In the genomic region with DNA sequence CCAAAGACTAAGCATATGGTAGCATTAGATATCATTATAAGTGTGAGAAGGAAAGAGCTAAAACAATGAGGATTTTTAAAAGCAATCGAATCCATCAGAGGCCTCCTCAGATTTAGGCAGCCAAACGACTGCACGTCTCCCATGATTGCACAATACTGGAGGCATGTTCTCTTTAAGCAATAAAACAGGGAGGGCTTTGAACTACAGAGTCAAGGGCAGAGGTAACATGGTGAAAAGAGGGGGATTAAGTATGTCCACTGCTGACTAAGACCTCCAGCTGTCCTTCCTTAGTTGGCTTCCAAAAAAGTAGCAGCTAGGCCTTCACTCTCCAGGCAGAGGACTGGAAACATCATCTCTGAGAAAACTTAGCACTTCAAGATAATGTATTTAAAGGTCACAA, we compare ENCODE assay signal across 35 cellular contexts.
DNase-seq lines count a peak whose midpoint lies in the region; ATAC-seq, FAIRE-seq and TF ChIP-seq lines count a peak whose summit lies in the region.
"Had no signal": no experiment of that assay in that cellular context is flagged by ENCODE, and none has a peak within 500 bp of the region (broad histone marks: within the 10 kb centered on the region; RNA-seq: fewer than 3 reads in every experiment).

No MANE protein-coding gene starts in this region.

- H3K4me1 Mint-ChIP-seq in endothelial cell (ENCODE audit: unreplicated experiment), result no peaks in the 10 kb centered on the region
- H3K4me1 Mint-ChIP-seq: activated CD8-positive, alpha-beta memory T cell treated with anti-CD3 and anti-CD28 coated beads, Interleukin-2, amount 10 ng/mL, durations not matched to agents 7 days and 5 days; activated naive CD8-positive, alpha-beta T cell treated with anti-CD3 and anti-CD28 coated beads, Interleukin-2, amount 10 ng/mL, durations not matched to agents 7 days and 5 days; B cell had no signal

- H3K27ac ChIP-seq in K562 (ENCODE audit: extremely low read depth, low read depth, low read length), result no peak overlapping the region
- no peak overlapping the region for H3K27ac ChIP-seq in smooth muscle cell (ENCODE audit: low read depth)
- H3K27ac ChIP-seq: cardiac muscle cell, gastroesophageal sphincter, ovary, RWPE1, tibial nerve had no signal

- ATAC-seq in left ventricle myocardium superior (peak; percentile 38), left cardiac atrium (no peak), K562 (no peak)
- ATAC-seq: activated CD8-positive, alpha-beta memory T cell treated with anti-CD3 and anti-CD28 coated beads, Interleukin-2, amount 10 ng/mL, durations not matched to agents 7 days and 5 days; activated T-cell treated with anti-CD3 and anti-CD28 coated beads, Interleukin-2, amount 50 U/mL, for 4 hours; CD8-positive, alpha-beta T cell; gastroesophageal sphincter; GM12878 had no signal

- CTCF ChIA-PET in K562 (lab: Yijun Ruan, JAX; ENCODE audit: low intra/inter-chr PET ratio), result no interaction called here

- no peaks in the 10 kb centered on the region for H3K27me3 Mint-ChIP-seq in endothelial cell (ENCODE audit: unreplicated experiment)
- H3K27me3 Mint-ChIP-seq: activated CD8-positive, alpha-beta memory T cell treated with anti-CD3 and anti-CD28 coated beads, Interleukin-2, amount 10 ng/mL, durations not matched to agents 7 days and 5 days; B cell had no signal

- H3K27me3 ChIP-seq in K562 (ENCODE audit: control insufficient read depth in 2 of 2, insufficient read depth in 2 of 2, low read length in 2 of 2), result no peaks in the 10 kb centered on the region
- H3K27me3 ChIP-seq in smooth muscle cell (ENCODE audit: low read depth), result no peaks in the 10 kb centered on the region
- no peaks in the 10 kb centered on the region for H3K27me3 ChIP-seq in MG63
- H3K27me3 ChIP-seq: cardiac muscle cell, gastroesophageal sphincter, ovary, tibial nerve had no signal

- no peaks in the 10 kb centered on the region for H3K36me3 Mint-ChIP-seq in endothelial cell (ENCODE audit: low read depth, unreplicated experiment)
- H3K36me3 Mint-ChIP-seq: activated CD8-positive, alpha-beta memory T cell treated with anti-CD3 and anti-CD28 coated beads, Interleukin-2, amount 10 ng/mL, durations not matched to agents 7 days and 5 days; activated naive CD8-positive, alpha-beta T cell treated with anti-CD3 and anti-CD28 coated beads, Interleukin-2, amount 10 ng/mL, durations not matched to agents 7 days and 5 days; CD8-positive, alpha-beta T cell had no signal

- TF ChIP-seq CTCF in K562 (IDR thresholded peaks at IDR 0.05 in 2 of 3, conservative IDR thresholded peaks at IDR 0.05 in 1 of 3; ENCODE audit: insufficient read depth in 2 of 3, low read depth in 1 of 3, low read length in 3 of 3) (no peak), foreskin fibroblast (IDR thresholded peaks at IDR 0.05; ENCODE audit: low read depth, low read length) (no peak), smooth muscle cell (IDR thresholded peaks at IDR 0.05; ENCODE audit: borderline replicate concordance, insufficient read depth, poor library complexity, severe bottlenecking) (no peak), D721Med (IDR thresholded peaks at IDR 0.05; ENCODE audit: insufficient read depth, missing control alignments) (no peak), endothelial cell (IDR thresholded peaks at IDR 0.05; ENCODE audit: unreplicated experiment) (no peak)

- no peaks in the 10 kb centered on the region for H3K9me3 ChIP-seq in K562 (replicated peaks; ENCODE audit: control insufficient read depth, insufficient read depth, low read depth, low read length)
- no peaks in the 10 kb centered on the region for H3K9me3 ChIP-seq in smooth muscle cell (replicated peaks; ENCODE audit: low read depth)
- peaks cover 9% of the 10 kb centered on the region; the same call in 1 of the 2 replicates for H3K9me3 ChIP-seq in MG63
- H3K9me3 ChIP-seq: gastroesophageal sphincter, ovary, tibial nerve had no signal

- H3K4me1 ChIP-seq in K562 (replicated peaks in 1 of 2; ENCODE audit: control insufficient read depth in 2 of 2, insufficient read depth in 2 of 2, low read length in 2 of 2) (no peaks in the 10 kb centered on the region), smooth muscle cell (ENCODE audit: low read depth) (no peaks in the 10 kb centered on the region)
- H3K4me1 ChIP-seq: gastroesophageal sphincter, tibial nerve had no signal

- H3K9ac ChIP-seq in K562 (ENCODE audit: insufficient read depth in 1 of 2, low read depth in 2 of 2, low read length in 2 of 2) (no peak overlapping the region), smooth muscle cell (ENCODE audit: low read depth) (no peak overlapping the region)

- intact Hi-C loops in left ventricle myocardium superior (cut with micrococcal nuclease) (no loop called here), left cardiac atrium (cut with DNase I) (no loop called here), K562 (cut with micrococcal nuclease) (no loop called here)

- H2AFZ ChIP-seq in K562 (ENCODE audit: low read depth, low read length) (no peak overlapping the region), smooth muscle cell (ENCODE audit: low read depth) (peak overlapping the region; percentile 67)

- H3K36me3 ChIP-seq in K562 (ENCODE audit: control insufficient read depth, insufficient read depth, low read length) (no peaks in the 10 kb centered on the region), smooth muscle cell (ENCODE audit: low read depth) (no peaks in the 10 kb centered on the region), MG63 (no peaks in the 10 kb centered on the region)
- H3K36me3 ChIP-seq: cardiac muscle cell, gastroesophageal sphincter, ovary, tibial nerve had no signal

- no peaks in the 10 kb centered on the region for H3K9me1 ChIP-seq in K562 (ENCODE audit: control insufficient read depth, insufficient read depth, low read length)

- no TSS peak for BruUV-seq in K562 (replicated peaks; lab: Mats Ljungman, UMichigan)

- H3K79me2 ChIP-seq in K562 (ENCODE audit: control insufficient read depth, insufficient read depth, low read length), result no peaks in the 10 kb centered on the region
- H3K79me2 ChIP-seq in smooth muscle cell (ENCODE audit: low read depth), result no peaks in the 10 kb centered on the region

- POLR2A ChIA-PET in K562 (lab: Yijun Ruan, JAX), result no interaction called here

- H3K4me2 ChIP-seq in K562 (ENCODE audit: insufficient read depth, low read length), result no peak overlapping the region
- H3K4me2 ChIP-seq in smooth muscle cell, result no peak overlapping the region

- H4K20me1 ChIP-seq in K562 (replicated peaks; ENCODE audit: control insufficient read depth, insufficient read depth, low read length) (no peaks in the 10 kb centered on the region), smooth muscle cell (ENCODE audit: low read depth) (no peaks in the 10 kb centered on the region)

- DNase-seq in left ventricle myocardium superior, result no peak
- DNase-seq in left cardiac atrium, result no peak
- DNase-seq in K562 (ENCODE audit: extremely low read depth in 1 of 4, low spot score in 3 of 4), result no peak
- DNase-seq in foreskin fibroblast, result peak; percentile 59 to 73
- no peak for DNase-seq in smooth muscle cell (lab: John Stamatoyannopoulos, UW; ENCODE audit: unreplicated experiment)
- no peak for DNase-seq in MG63
- no peak for DNase-seq in D721Med (ENCODE audit: insufficient read length, low spot score)
- DNase-seq in endothelial cell (ENCODE audit: low spot score), result no peak
- DNase-seq: activated CD4-positive, CD25-positive, alpha-beta regulatory T cell; activated CD8-positive, alpha-beta memory T cell treated with anti-CD3 and anti-CD28 coated beads, Interleukin-2, amount 10 ng/mL, durations not matched to agents 7 days and 5 days; activated gamma-delta T cell treated with Interleukin-2 at 50 U/mL for 16 hours; activated naive CD8-positive, alpha-beta T cell treated with anti-CD3 and anti-CD28 coated beads, Interleukin-2, amount 10 ng/mL, durations not matched to agents 7 days and 5 days; activated T-cell treated with anti-CD3 and anti-CD28 coated beads, Interleukin-2, amount 50 U/mL, for 4 hours; CD8-positive, alpha-beta T cell; cortex of kidney; DMS 273 treated with DMSO at 0.1 percent for 48 hours; effector memory CD4-positive, alpha-beta T cell; erythroblast; H7; Kasumi-1; NCI-H146; NCI-H446 treated with DMSO at 0.1 percent for 48 hours; NCI-H774; nephron progenitor cell; ovary; stimulated activated CD4-positive, alpha-beta T cell treated with anti-CD3 and anti-CD28 coated beads, Interleukin-2, amount 100 ng/mL, for 48 hours had no signal

- WGBS in K562 (ENCODE audit: insufficient coverage, low coverage, missing lambda C conversion rate), result 0% methylated on average over 3 of the region's 3 CpGs
- WGBS in smooth muscle cell (ENCODE audit: low lambda C conversion rate), result 55% methylated on average over 3 of the region's 3 CpGs

- no peak for TF ChIP-seq RAD21 in K562 (CRISPR knock-in tag; conservative IDR thresholded peaks at IDR 0.05 in 1 of 2, IDR thresholded peaks at IDR 0.05 in 1 of 2)

- no peak for FAIRE-seq in K562 (lab: Jason Lieb, UNC)
- no peak for FAIRE-seq in D721Med (lab: Jason Lieb, UNC)
- FAIRE-seq: astrocyte, GM12878, TTC549 had no signal

- H3K27ac Mint-ChIP-seq in endothelial cell (ENCODE audit: unreplicated experiment), result no peak overlapping the region
- H3K27ac Mint-ChIP-seq: activated CD8-positive, alpha-beta memory T cell treated with anti-CD3 and anti-CD28 coated beads, Interleukin-2, amount 10 ng/mL, durations not matched to agents 7 days and 5 days; activated naive CD8-positive, alpha-beta T cell treated with anti-CD3 and anti-CD28 coated beads, Interleukin-2, amount 10 ng/mL, durations not matched to agents 7 days and 5 days; B cell; CD8-positive, alpha-beta T cell; nephron progenitor cell; T-helper 1 cell treated with Interleukin-12 subunit alpha and Interleukin-12 subunit beta and Interleukin-4 antibody, amounts not matched to agents 30 μg/mL and 1 μg/mL, for 36 hours had no signal

- no peaks in the 10 kb centered on the region for H3K9me3 Mint-ChIP-seq in endothelial cell (ENCODE audit: unreplicated experiment)
- H3K9me3 Mint-ChIP-seq: activated naive CD8-positive, alpha-beta T cell treated with anti-CD3 and anti-CD28 coated beads, Interleukin-2, amount 10 ng/mL, durations not matched to agents 7 days and 5 days; activated T-cell treated with anti-CD3 and anti-CD28 coated beads, Interleukin-2, amount 50 U/mL, for 4 hours; CD8-positive, alpha-beta T cell; nephron progenitor cell; T-helper 1 cell treated with Interleukin-12 subunit alpha and Interleukin-12 subunit beta and Interleukin-4 antibody, amounts not matched to agents 30 μg/mL and 1 μg/mL, for 36 hours had no signal

- no peak for TF ChIP-seq POLR2A in K562 (conservative IDR thresholded peaks at IDR 0.05)

- no peak overlapping the region for H3K4me3 Mint-ChIP-seq in endothelial cell (ENCODE audit: unreplicated experiment)
- H3K4me3 Mint-ChIP-seq: activated CD8-positive, alpha-beta memory T cell treated with anti-CD3 and anti-CD28 coated beads, Interleukin-2, amount 10 ng/mL, durations not matched to agents 7 days and 5 days; activated naive CD8-positive, alpha-beta T cell treated with anti-CD3 and anti-CD28 coated beads, Interleukin-2, amount 10 ng/mL, durations not matched to agents 7 days and 5 days; activated T-cell treated with anti-CD3 and anti-CD28 coated beads, Interleukin-2, amount 50 U/mL, for 4 hours; B cell; CD8-positive, alpha-beta T cell; nephron progenitor cell; T-helper 1 cell treated with Interleukin-12 subunit alpha and Interleukin-12 subunit beta and Interleukin-4 antibody, amounts not matched to agents 30 μg/mL and 1 μg/mL, for 36 hours had no signal

- H3K4me3 ChIP-seq in K562, result no peak overlapping the region
- H3K4me3 ChIP-seq in foreskin fibroblast (ENCODE audit: low read depth in 1 of 2, low read length in 2 of 2), result no peak overlapping the region
- no peak overlapping the region for H3K4me3 ChIP-seq in smooth muscle cell
- no peak overlapping the region for H3K4me3 ChIP-seq in MG63
- H3K4me3 ChIP-seq: cardiac muscle cell, gastroesophageal sphincter, GM12878, ovary, tibial nerve had no signal

- in situ Hi-C loops in K562 (cut with MboI), result no loop called here

- no peak for TF ChIP-seq EP300 in K562 (IDR thresholded peaks at IDR 0.05; ENCODE audit: low read length)

- no peaks in the 10 kb centered on the region for H3F3A ChIP-seq in smooth muscle cell (ENCODE audit: low read depth)

Comparison
In these comparisons a context has a peak if more than half of its experiments do, and no peak if none do; other contexts are left out.
1. DNase-seq: peak in foreskin fibroblast (2 of 2); none in left ventricle myocardium superior (single experiment), left cardiac atrium (single experiment), K562 (0 of 4), smooth muscle cell (single experiment), MG63 (single experiment), D721Med (single experiment) and endothelial cell (single experiment).